8 cellular contexts compared by ENCODE assay signal in the genomic region with DNA sequence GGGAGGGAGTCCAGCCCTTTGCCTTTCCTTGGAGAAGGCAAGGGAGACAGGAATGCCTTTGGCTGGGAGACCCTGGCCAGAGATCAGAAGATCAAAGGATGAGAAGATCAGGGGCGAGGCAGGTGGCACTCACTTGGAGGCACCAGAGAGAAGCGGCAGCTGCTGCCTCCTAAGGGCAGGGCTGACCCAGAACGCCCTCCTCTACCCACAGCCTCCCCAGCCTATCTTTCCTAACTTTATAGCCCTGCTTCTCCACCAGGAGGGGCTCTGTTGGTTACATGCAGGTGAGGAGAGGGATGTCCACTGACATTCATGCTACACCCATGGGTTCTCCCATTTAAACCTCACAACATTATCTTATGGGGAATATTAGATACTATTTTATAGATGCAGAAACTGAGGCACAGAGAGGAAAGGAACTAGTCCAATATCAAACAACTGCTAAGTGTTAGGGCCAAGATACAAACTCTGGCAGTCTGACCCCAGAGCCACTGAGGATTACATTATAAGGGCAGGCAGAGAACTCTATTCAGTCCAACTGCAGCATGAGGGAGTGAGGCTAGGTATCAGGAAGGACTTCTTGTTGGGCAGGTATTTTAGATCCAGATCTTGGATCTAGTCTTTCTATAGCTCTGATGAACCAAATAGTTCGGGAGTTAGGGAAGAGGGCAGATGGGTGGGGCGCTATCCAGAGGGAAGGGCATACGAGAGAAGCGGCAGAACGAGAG. TPM values are rescaled to one million over a fixed set of nuclear protein-coding genes. Genes with fewer than 3 reads are reported as not detected.
DNase-seq lines count a peak whose midpoint lies in the region; ATAC-seq, FAIRE-seq and TF ChIP-seq lines count a peak whose summit lies in the region.

No MANE protein-coding gene starts in this region.

- peaks cover 4% of the 10 kb centered on the region for H3K27me3 Mint-ChIP-seq in Caco-2 (ENCODE audit: insufficient read depth, unreplicated experiment)

- no peaks in the 10 kb centered on the region for H3K79me2 ChIP-seq in K562 (ENCODE audit: control insufficient read depth, insufficient read depth, low read length)

- peaks cover 6% of the 10 kb centered on the region for H3K4me1 Mint-ChIP-seq in Caco-2 (ENCODE audit: low read depth, unreplicated experiment)

- 21% methylated on average over 8 of the region's 8 CpGs for WGBS in K562 (ENCODE audit: insufficient coverage, low coverage, missing lambda C conversion rate)

- TF ChIP-seq POLR2A in K562 (conservative IDR thresholded peaks at IDR 0.05) = no peak

- H3K4me3 ChIP-seq in Caco-2 (ENCODE audit: low read depth, low read length) (no peak overlapping the region), K562 (no peak overlapping the region), mucosa of rectum (ENCODE audit: low read length in 2 of 2) (peak overlapping the region; percentile 43 to 48)

- ATAC-seq in K562 = peak; percentile 83

- H3K9me3 Mint-ChIP-seq in Caco-2 (ENCODE audit: unreplicated experiment) = no peaks in the 10 kb centered on the region

- no peak overlapping the region for H3K9ac ChIP-seq in K562 (ENCODE audit: insufficient read depth in 1 of 2, low read depth in 2 of 2, low read length in 2 of 2)
- peak overlapping the region in 1 of 2 donors; percentile 44 for H3K9ac ChIP-seq in mucosa of rectum (ENCODE audit: low read depth in 1 of 2, low read length in 2 of 2)

- H2AFZ ChIP-seq in K562 (ENCODE audit: low read depth, low read length) = no peak overlapping the region

- DNase-seq in Caco-2 = peak; percentile 37 to 46
- DNase-seq in LoVo (ENCODE audit: low spot score) = peak; percentile 50
- DNase-seq in K562 (ENCODE audit: extremely low read depth in 1 of 4, low spot score in 3 of 4) = peak; percentile 36 to 55 (median 48)
- no peak for DNase-seq in NCI-H1048 (lab: John Stamatoyannopoulos, UW)
- no peak for DNase-seq in T-helper 9 cell
- no peak for DNase-seq in stimulated activated CD4-positive, alpha-beta T cell treated with anti-CD3 and anti-CD28 coated beads, Interleukin-2, amount 100 ng/mL, for 24 hours
- no peak for DNase-seq in hepatic stellate cell (ENCODE audit: low spot score)

- no peaks in the 10 kb centered on the region for H3K27me3 ChIP-seq in Caco-2 (replicated peaks; ENCODE audit: control insufficient read depth, insufficient read depth, low read length)
- peaks cover 58 to 74% of the 10 kb centered on the region in 2 experiments; a peak in 4 of 5 replicates for H3K27me3 ChIP-seq in K562 (ENCODE audit: control insufficient read depth in 2 of 2, insufficient read depth in 2 of 2, low read length in 2 of 2)
- H3K27me3 ChIP-seq in mucosa of rectum (ENCODE audit: control insufficient read depth in 2 of 2, insufficient read depth in 2 of 2, low read length in 2 of 2) = peaks cover 3 to 8% of the 10 kb centered on the region in 2 donors

- peak; percentile 76 for FAIRE-seq in K562 (lab: Jason Lieb, UNC)

- peak overlapping the region; percentile 42 for H3K4me3 Mint-ChIP-seq in Caco-2 (ENCODE audit: unreplicated experiment)

- peak; percentile 25 to 37 for TF ChIP-seq CTCF in Caco-2 (IDR thresholded peaks at IDR 0.05; ENCODE audit: insufficient read depth in 1 of 2, low read depth in 1 of 2, low read length in 1 of 2, severe bottlenecking in 1 of 2, unreplicated experiment in 1 of 2)
- TF ChIP-seq CTCF in K562 (IDR thresholded peaks at IDR 0.05 in 2 of 3, conservative IDR thresholded peaks at IDR 0.05 in 1 of 3; ENCODE audit: insufficient read depth in 2 of 3, low read depth in 1 of 3, low read length in 3 of 3) = peak; percentile 54 to 63 (median 61)

- H3K9me3 ChIP-seq in Caco-2 = no peaks in the 10 kb centered on the region
- H3K9me3 ChIP-seq in K562 (replicated peaks; ENCODE audit: control insufficient read depth, insufficient read depth, low read depth, low read length) = no peaks in the 10 kb centered on the region
- no peaks in the 10 kb centered on the region for H3K9me3 ChIP-seq in mucosa of rectum (ENCODE audit: control insufficient read depth in 2 of 2, low read length in 2 of 2)

- CTCF ChIA-PET in Caco-2 (lab: Charles Lee) (interaction anchor here (0.6 to 1.8 kb wide), 2 partner anchors 21 to 67 kb away, joined by 3 to 5 read pairs; a partner anchor contains a TSS), K562 (lab: Yijun Ruan, JAX; ENCODE audit: low intra/inter-chr PET ratio) (no interaction called here)

- H3K4me1 ChIP-seq in Caco-2 (no peaks in the 10 kb centered on the region), K562 (replicated peaks in 1 of 2; ENCODE audit: control insufficient read depth in 2 of 2, insufficient read depth in 2 of 2, low read length in 2 of 2) (peaks cover 0 to 6% of the 10 kb centered on the region in 2 experiments; a peak in 2 of 5 replicates), mucosa of rectum (ENCODE audit: control insufficient read depth in 2 of 2, insufficient read depth in 2 of 2, low read length in 2 of 2) (peaks cover 2 to 3% of the 10 kb centered on the region in 2 donors)

- TF ChIP-seq RAD21 in K562 (CRISPR knock-in tag; conservative IDR thresholded peaks at IDR 0.05 in 1 of 2, IDR thresholded peaks at IDR 0.05 in 1 of 2) = peak in 1 of 2 experiments; percentile 31; a peak in 2 of 4 replicates

- H3K36me3 ChIP-seq in Caco-2 (ENCODE audit: control insufficient read depth, insufficient read depth, low read length) (no peaks in the 10 kb centered on the region), K562 (ENCODE audit: control insufficient read depth, insufficient read depth, low read length) (no peaks in the 10 kb centered on the region), mucosa of rectum (ENCODE audit: control insufficient read depth in 2 of 2, insufficient read depth in 2 of 2, low read length in 2 of 2) (no peaks in the 10 kb centered on the region)

- POLR2A ChIA-PET in Caco-2 (lab: Charles Lee) (no interaction called here), K562 (lab: Yijun Ruan, JAX) (interaction anchor here (1.2 kb wide), 1 partner anchor 12 kb away, joined by 5 read pairs; no protein-coding TSS in a partner anchor)

- no peak for TF ChIP-seq EP300 in K562 (IDR thresholded peaks at IDR 0.05; ENCODE audit: low read length)

- no peaks in the 10 kb centered on the region for H3K36me3 Mint-ChIP-seq in Caco-2 (ENCODE audit: insufficient read depth, unreplicated experiment)

- H3K27ac Mint-ChIP-seq in Caco-2 (ENCODE audit: unreplicated experiment) = no peak overlapping the region

- H3K4me2 ChIP-seq in K562 (ENCODE audit: insufficient read depth, low read length) = no peak overlapping the region

- H3K9me1 ChIP-seq in K562 (ENCODE audit: control insufficient read depth, insufficient read depth, low read length) = no peaks in the 10 kb centered on the region

- BruUV-seq in Caco-2 (replicated peaks; lab: Mats Ljungman, UMichigan) = no TSS peak
- no TSS peak for BruUV-seq in K562 (replicated peaks; lab: Mats Ljungman, UMichigan)

- no peak overlapping the region for H3K27ac ChIP-seq in K562 (ENCODE audit: extremely low read depth, low read depth, low read length)
- no peak overlapping the region for H3K27ac ChIP-seq in mucosa of rectum (ENCODE audit: low read depth in 2 of 2, low read length in 2 of 2)

- peaks cover 18% of the 10 kb centered on the region; the same call in 1 of the 2 replicates for H4K20me1 ChIP-seq in K562 (replicated peaks; ENCODE audit: control insufficient read depth, insufficient read depth, low read length)

- intact Hi-C loops in Caco-2 (cut with micrococcal nuclease; ENCODE audit: unreplicated experiment) (loop anchor here (1.0 kb wide), 1 partner anchor 102 kb away; no protein-coding TSS in a partner anchor), K562 (cut with micrococcal nuclease) (no loop called here)

- in situ Hi-C loops in K562 (cut with MboI) = loop anchor here (25.0 kb wide), 1 partner anchor 99 kb away; no protein-coding TSS in a partner anchor

TF ChIP-seq in K562, 482 proteins besides CTCF, POLR2A, EP300 and RAD21 (continues in another document):
- no peak for TF ChIP-seq TAF7 (tag; IDR thresholded peaks at IDR 0.05)

RNA-seq across cellular contexts. Expression of a gene that starts 19.9 kb away (rescaled TPM):
- total RNA-seq in Caco-2 (2022) (0.36 TPM in 1 of 2 replicates, not detected in the other), K562 (2014; rRNA removed) (0.12 and 0.45 TPM in 2 replicates), K562 (2014; rRNA removed; fragmentation: Illumina TruSeq; extraction: Trizol) (0.11 and 0.13 TPM in 2 replicates), K562 (2015; rRNA removed; fragmentation: Illumina TruSeq; extraction: Trizol) (0.26 and 0.29 TPM in 2 replicates), K562 (2021) (0.20 and 0.31 TPM in 2 replicates)
- 0.72 and 0.77 TPM in 2 replicates for total RNA-seq in K562 (2011; cell fraction: chromatin; rRNA removed; ENCODE audit: low replicate concordance)
- total RNA-seq in K562 (2011; cell fraction: nucleolus; rRNA removed) = 0.17 and 0.79 TPM in 2 replicates
- 0.66 and 0.76 TPM in 2 replicates for total RNA-seq in K562 (2011; cell fraction: nucleoplasm; rRNA removed)
- polyA plus RNA-seq in K562 (2011; rRNA removed) (0.14 and 0.47 TPM in 2 replicates), K562 (2014; fragmentation: Illumina TruSeq; extraction: Trizol) (0.21 and 0.54 TPM in 2 replicates), K562 (2014; fragmentation: Nextera tagmentation; extraction: Ambion mirVana) (under 1 TPM in 1 of 2 experiments, not detected in 1; 0.01 TPM), K562 (2014; rRNA removed) (0.12 and 0.42 TPM in 2 replicates)
- 0.22 and 0.24 TPM in 2 replicates for polyA plus RNA-seq in K562 (2011; cell fraction: cytosol; rRNA removed)
- polyA plus RNA-seq in K562 (2011; cell fraction: nucleus; rRNA removed) = 1.2 and 1.8 TPM in 2 replicates
- 0.26 and 0.96 TPM in 2 replicates for polyA plus RNA-seq in K562 (2012)
- not detected in 2 replicates for polyA minus RNA-seq in K562 (2011; rRNA and poly(A)+ RNA removed)
- not detected in 2 replicates for polyA minus RNA-seq in K562 (2011; cell fraction: cytosol; rRNA and poly(A)+ RNA removed)
- 0.40 and 0.89 TPM in 2 replicates for polyA minus RNA-seq in K562 (2011; cell fraction: nucleus; rRNA and poly(A)+ RNA removed)

RNA-seq across cellular contexts. Expression of a gene that starts 53.1 kb away (rescaled TPM):
- total RNA-seq in Caco-2 (2022) (not detected in 2 replicates), K562 (2014; rRNA removed) (121 and 126 TPM in 2 replicates), K562 (2014; rRNA removed; fragmentation: Illumina TruSeq; extraction: Trizol) (61.7 and 65.6 TPM in 2 replicates), K562 (2015; rRNA removed; fragmentation: Illumina TruSeq; extraction: Trizol) (116 and 120 TPM in 2 replicates), K562 (2021) (112 and 139 TPM in 2 replicates)
- 135 and 260 TPM in 2 replicates for total RNA-seq in K562 (2011; cell fraction: chromatin; rRNA removed; ENCODE audit: low replicate concordance)
- total RNA-seq in K562 (2011; cell fraction: nucleolus; rRNA removed) = 174 and 175 TPM in 2 replicates
- 146 and 165 TPM in 2 replicates for total RNA-seq in K562 (2011; cell fraction: nucleoplasm; rRNA removed)
- polyA plus RNA-seq in K562 (2011; rRNA removed) (80.7 and 176 TPM in 2 replicates), K562 (2014; fragmentation: Illumina TruSeq; extraction: Trizol) (144 and 189 TPM in 2 replicates), K562 (2014; fragmentation: Nextera tagmentation; extraction: Ambion mirVana) (10 to 100 TPM; 18.7 to 19.8 TPM), K562 (2014; rRNA removed) (123 and 128 TPM in 2 replicates)
- polyA plus RNA-seq in K562 (2011; cell fraction: cytosol; rRNA removed) = 155 and 163 TPM in 2 replicates
- 215 and 278 TPM in 2 replicates for polyA plus RNA-seq in K562 (2011; cell fraction: nucleus; rRNA removed)
- 146 and 171 TPM in 2 replicates for polyA plus RNA-seq in K562 (2012)
- polyA minus RNA-seq in K562 (2011; rRNA and poly(A)+ RNA removed) = 58.0 and 78.3 TPM in 2 replicates
- 54.1 and 65.3 TPM in 2 replicates for polyA minus RNA-seq in K562 (2011; cell fraction: cytosol; rRNA and poly(A)+ RNA removed)
- 38.1 and 80.1 TPM in 2 replicates for polyA minus RNA-seq in K562 (2011; cell fraction: nucleus; rRNA and poly(A)+ RNA removed)

Comparison
In these comparisons a context has a peak if more than half of its experiments do, and no peak if none do; other contexts are left out.
1. DNase-seq: peak in Caco-2 (2 of 2), LoVo (single experiment) and K562 (4 of 4); none in NCI-H1048 (single experiment), T-helper 9 cell (single experiment), stimulated activated CD4-positive, alpha-beta T cell treated with anti-CD3 and anti-CD28 coated beads, Interleukin-2, amount 100 ng/mL, for 24 hours (0 of 2) and hepatic stellate cell (single experiment).
2. H3K4me3 ChIP-seq: peak in mucosa of rectum (2 of 2); none in Caco-2 (single experiment) and K562 (single experiment).
3. RNA of a gene that starts 53.1 kb away (total RNA-seq): 61.7 to 260 TPM in K562; not detected in Caco-2; every median in the first group is over 10 times any median in the second.